ENCODE assay signal across 1 cellular context in genomic region chr3:120095226-120096165, GRCh38.
TF ChIP-seq lines count a peak whose summit lies in the region.

No MANE protein-coding gene starts in this region.

TF ChIP-seq in HepG2, 621 proteins besides CTCF, POLR2A, EP300 and RAD21 (continued from another document and continues in another):
- TF ChIP-seq, protein P1, sequence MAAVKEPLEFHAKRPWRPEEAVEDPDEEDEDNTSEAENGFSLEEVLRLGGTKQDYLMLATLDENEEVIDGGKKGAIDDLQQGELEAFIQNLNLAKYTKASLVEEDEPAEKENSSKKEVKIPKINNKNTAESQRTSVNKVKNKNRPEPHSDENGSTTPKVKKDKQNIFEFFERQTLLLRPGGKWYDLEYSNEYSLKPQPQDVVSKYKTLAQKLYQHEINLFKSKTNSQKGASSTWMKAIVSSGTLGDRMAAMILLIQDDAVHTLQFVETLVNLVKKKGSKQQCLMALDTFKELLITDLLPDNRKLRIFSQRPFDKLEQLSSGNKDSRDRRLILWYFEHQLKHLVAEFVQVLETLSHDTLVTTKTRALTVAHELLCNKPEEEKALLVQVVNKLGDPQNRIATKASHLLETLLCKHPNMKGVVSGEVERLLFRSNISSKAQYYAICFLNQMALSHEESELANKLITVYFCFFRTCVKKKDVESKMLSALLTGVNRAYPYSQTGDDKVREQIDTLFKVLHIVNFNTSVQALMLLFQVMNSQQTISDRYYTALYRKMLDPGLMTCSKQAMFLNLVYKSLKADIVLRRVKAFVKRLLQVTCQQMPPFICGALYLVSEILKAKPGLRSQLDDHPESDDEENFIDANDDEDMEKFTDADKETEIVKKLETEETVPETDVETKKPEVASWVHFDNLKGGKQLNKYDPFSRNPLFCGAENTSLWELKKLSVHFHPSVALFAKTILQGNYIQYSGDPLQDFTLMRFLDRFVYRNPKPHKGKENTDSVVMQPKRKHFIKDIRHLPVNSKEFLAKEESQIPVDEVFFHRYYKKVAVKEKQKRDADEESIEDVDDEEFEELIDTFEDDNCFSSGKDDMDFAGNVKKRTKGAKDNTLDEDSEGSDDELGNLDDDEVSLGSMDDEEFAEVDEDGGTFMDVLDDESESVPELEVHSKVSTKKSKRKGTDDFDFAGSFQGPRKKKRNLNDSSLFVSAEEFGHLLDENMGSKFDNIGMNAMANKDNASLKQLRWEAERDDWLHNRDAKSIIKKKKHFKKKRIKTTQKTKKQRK (IDR thresholded peaks at IDR 0.05; ENCODE audit: low read length) = no peak
- TF ChIP-seq ZBTB10 (CRISPR knock-in tag; IDR thresholded peaks at IDR 0.05; ENCODE audit: borderline replicate concordance) (peak; percentile 76), KAT2B (IDR thresholded peaks at IDR 0.05; ENCODE audit: borderline replicate concordance, low read depth, low read length) (no peak), HINFP (CRISPR knock-in tag; IDR thresholded peaks at IDR 0.05; ENCODE audit: low read depth) (no peak), ZNF616 (CRISPR knock-in tag; IDR thresholded peaks at IDR 0.05; ENCODE audit: low read depth) (0 out of 2 replicates have a peak, but pooled peaks have one; percentile 58), ZNF605 (CRISPR knock-in tag; IDR thresholded peaks at IDR 0.05) (peak; percentile 94), NFAT5 (CRISPR knock-in tag; IDR thresholded peaks at IDR 0.05) (0 out of 2 replicates have a peak, but pooled peaks have one; percentile 52), ZSCAN5A (CRISPR knock-in tag; IDR thresholded peaks at IDR 0.05; ENCODE audit: borderline replicate concordance) (no peak), MAFG (CRISPR knock-in tag; IDR thresholded peaks at IDR 0.05) (no peak), ARID2 (CRISPR knock-in tag; IDR thresholded peaks at IDR 0.05; ENCODE audit: borderline replicate concordance) (no peak), ZNF256 (CRISPR knock-in tag; conservative IDR thresholded peaks at IDR 0.05) (no peak; the same call in 1 of the 2 replicates), FOXC1 (CRISPR knock-in tag; IDR thresholded peaks at IDR 0.05; ENCODE audit: borderline replicate concordance) (peak; percentile 35; the same call in 1 of the 2 replicates), GMEB2 (CRISPR knock-in tag; IDR thresholded peaks at IDR 0.05; ENCODE audit: low read depth) (no peak), SNAPC4 (CRISPR knock-in tag; IDR thresholded peaks at IDR 0.05) (peak; percentile 92), ASH2L (IDR thresholded peaks at IDR 0.05; ENCODE audit: insufficient read length, low read depth, low read length) (peak; percentile 25), ZNF34 (CRISPR knock-in tag; IDR thresholded peaks at IDR 0.05; ENCODE audit: borderline replicate concordance) (no peak)
- TF ChIP-seq, protein P2, sequence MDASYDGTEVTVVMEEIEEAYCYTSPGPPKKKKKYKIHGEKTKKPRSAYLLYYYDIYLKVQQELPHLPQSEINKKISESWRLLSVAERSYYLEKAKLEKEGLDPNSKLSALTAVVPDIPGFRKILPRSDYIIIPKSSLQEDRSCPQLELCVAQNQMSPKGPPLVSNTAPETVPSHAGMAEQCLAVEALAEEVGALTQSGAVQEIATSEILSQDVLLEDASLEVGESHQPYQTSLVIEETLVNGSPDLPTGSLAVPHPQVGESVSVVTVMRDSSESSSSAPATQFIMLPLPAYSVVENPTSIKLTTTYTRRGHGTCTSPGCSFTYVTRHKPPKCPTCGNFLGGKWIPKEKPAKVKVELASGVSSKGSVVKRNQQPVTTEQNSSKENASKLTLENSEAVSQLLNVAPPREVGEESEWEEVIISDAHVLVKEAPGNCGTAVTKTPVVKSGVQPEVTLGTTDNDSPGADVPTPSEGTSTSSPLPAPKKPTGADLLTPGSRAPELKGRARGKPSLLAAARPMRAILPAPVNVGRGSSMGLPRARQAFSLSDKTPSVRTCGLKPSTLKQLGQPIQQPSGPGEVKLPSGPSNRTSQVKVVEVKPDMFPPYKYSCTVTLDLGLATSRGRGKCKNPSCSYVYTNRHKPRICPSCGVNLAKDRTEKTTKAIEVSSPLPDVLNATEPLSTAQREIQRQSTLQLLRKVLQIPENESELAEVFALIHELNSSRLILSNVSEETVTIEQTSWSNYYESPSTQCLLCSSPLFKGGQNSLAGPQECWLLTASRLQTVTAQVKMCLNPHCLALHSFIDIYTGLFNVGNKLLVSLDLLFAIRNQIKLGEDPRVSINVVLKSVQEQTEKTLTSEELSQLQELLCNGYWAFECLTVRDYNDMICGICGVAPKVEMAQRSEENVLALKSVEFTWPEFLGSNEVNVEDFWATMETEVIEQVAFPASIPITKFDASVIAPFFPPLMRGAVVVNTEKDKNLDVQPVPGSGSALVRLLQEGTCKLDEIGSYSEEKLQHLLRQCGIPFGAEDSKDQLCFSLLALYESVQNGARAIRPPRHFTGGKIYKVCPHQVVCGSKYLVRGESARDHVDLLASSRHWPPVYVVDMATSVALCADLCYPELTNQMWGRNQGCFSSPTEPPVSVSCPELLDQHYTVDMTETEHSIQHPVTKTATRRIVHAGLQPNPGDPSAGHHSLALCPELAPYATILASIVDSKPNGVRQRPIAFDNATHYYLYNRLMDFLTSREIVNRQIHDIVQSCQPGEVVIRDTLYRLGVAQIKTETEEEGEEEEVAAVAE (CRISPR knock-in tag; IDR thresholded peaks at IDR 0.05; ENCODE audit: borderline replicate concordance) = peak; percentile 17; the same call in 1 of the 2 replicates
- TF ChIP-seq, protein P3, sequence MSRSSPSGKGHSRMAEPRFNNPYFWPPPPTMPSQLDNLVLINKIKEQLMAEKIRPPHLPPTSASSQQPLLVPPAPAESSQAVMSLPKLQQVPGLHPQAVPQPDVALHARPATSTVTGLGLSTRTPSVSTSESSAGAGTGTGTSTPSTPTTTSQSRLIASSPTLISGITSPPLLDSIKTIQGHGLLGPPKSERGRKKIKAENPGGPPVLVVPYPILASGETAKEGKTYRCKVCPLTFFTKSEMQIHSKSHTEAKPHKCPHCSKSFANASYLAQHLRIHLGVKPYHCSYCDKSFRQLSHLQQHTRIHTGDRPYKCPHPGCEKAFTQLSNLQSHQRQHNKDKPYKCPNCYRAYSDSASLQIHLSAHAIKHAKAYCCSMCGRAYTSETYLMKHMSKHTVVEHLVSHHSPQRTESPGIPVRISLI (CRISPR knock-in tag; IDR thresholded peaks at IDR 0.05; ENCODE audit: borderline replicate concordance) = no peak
